Comparison of ENCODE assay signal across 8 cellular contexts in genomic region chr17:65278050-65278819, GRCh38.
A peak's percentile ranks its signal among the peaks of the same experiment; 100 is the strongest.
DNase-seq lines count a peak whose midpoint lies in the region; ATAC-seq and TF ChIP-seq lines count a peak whose summit lies in the region.

No MANE protein-coding gene starts in this region.

- H3K27me3 ChIP-seq in CD8-positive, alpha-beta T cell (ENCODE audit: insufficient read depth, low read length): no peaks in the 10 kb centered on the region
- H3K27me3 ChIP-seq in SJSA1 (replicated peaks) (no peaks in the 10 kb centered on the region), suprapubic skin (no peaks in the 10 kb centered on the region)

- intact Hi-C loops in CD8-positive, alpha-beta T cell (cut with DNase I, micrococcal nuclease): loop anchor here (5.0 kb wide), 2 partner anchors 519 to 889 kb away; no protein-coding TSS in a partner anchor

- 45% methylated on average over 8 of the region's 12 CpGs for WGBS in suprapubic skin

- DNase-seq in CD8-positive, alpha-beta T cell: peak in 3 of 7 experiments; percentile 13 to 20 (median 19)
- DNase-seq in HFFc6 (peak; percentile 45), SJSA1 (ENCODE audit: low read depth in 1 of 2, low spot score in 2 of 2) (peak; percentile 75 to 79), cardiac fibroblast (ENCODE audit: low read depth in 2 of 2) (peak; percentile 71 to 73), left kidney (ENCODE audit: low read depth, low spot score) (peak; percentile 83), suprapubic skin (ENCODE audit: low spot score in 2 of 2) (no peak), GF-D8 (lab: John Stamatoyannopoulos, UW) (no peak)

- CTCF ChIA-PET in CD8-positive, alpha-beta T cell (lab: Charles Lee): interaction anchor here (1.5 kb wide), 1 partner anchor 888 kb away, joined by 3 read pairs; no protein-coding TSS in a partner anchor

- no peaks in the 10 kb centered on the region for H3K9me3 Mint-ChIP-seq in CD8-positive, alpha-beta T cell
- no peaks in the 10 kb centered on the region for H3K9me3 Mint-ChIP-seq in HFFc6

- peaks cover 18% of the 10 kb centered on the region for H3K27me3 Mint-ChIP-seq in CD8-positive, alpha-beta T cell (ENCODE audit: low read depth)
- peaks cover 3% of the 10 kb centered on the region; the same call in 1 of the 2 replicates for H3K27me3 Mint-ChIP-seq in HFFc6 (ENCODE audit: insufficient read depth)

- no peak for TF ChIP-seq EP300 in suprapubic skin (IDR thresholded peaks at IDR 0.05)

- H3K36me3 ChIP-seq in CD8-positive, alpha-beta T cell (ENCODE audit: insufficient read depth, low read length): no peaks in the 10 kb centered on the region
- no peaks in the 10 kb centered on the region for H3K36me3 ChIP-seq in SJSA1
- H3K36me3 ChIP-seq in suprapubic skin: no peaks in the 10 kb centered on the region

- H3K4me1 ChIP-seq in CD8-positive, alpha-beta T cell (ENCODE audit: insufficient read depth, low read length): no peaks in the 10 kb centered on the region
- H3K4me1 ChIP-seq in SJSA1 (replicated peaks): peaks cover 9% of the 10 kb centered on the region
- H3K4me1 ChIP-seq in suprapubic skin: peaks cover 10% of the 10 kb centered on the region

- peaks cover 11% of the 10 kb centered on the region for H3K4me1 Mint-ChIP-seq in CD8-positive, alpha-beta T cell (ENCODE audit: low read depth)
- peaks cover 14% of the 10 kb centered on the region for H3K4me1 Mint-ChIP-seq in HFFc6 (ENCODE audit: low read depth)

- no peak overlapping the region for H3K4me3 ChIP-seq in CD8-positive, alpha-beta T cell (ENCODE audit: low read depth, low read length)
- H3K4me3 ChIP-seq in SJSA1 (no peak overlapping the region), cardiac fibroblast (replicated peaks in 1 of 2; ENCODE audit: low read depth in 2 of 2, low read length in 2 of 2) (no peak overlapping the region), suprapubic skin (no peak overlapping the region)

- H3K27ac ChIP-seq in CD8-positive, alpha-beta T cell (ENCODE audit: low read depth, low read length): no peak overlapping the region
- no peak overlapping the region for H3K27ac ChIP-seq in SJSA1
- H3K27ac ChIP-seq in suprapubic skin: no peak overlapping the region

- peak; percentile 27 for TF ChIP-seq CTCF in CD8-positive, alpha-beta T cell (IDR thresholded peaks at IDR 0.05)
- TF ChIP-seq CTCF in HFFc6 (IDR thresholded peaks at IDR 0.05): peak; percentile 85
- peak; percentile 73 for TF ChIP-seq CTCF in cardiac fibroblast (IDR thresholded peaks at IDR 0.05; ENCODE audit: low read depth, low read length)
- peak; percentile 31 to 33 for TF ChIP-seq CTCF in suprapubic skin (IDR thresholded peaks at IDR 0.05)

- no peaks in the 10 kb centered on the region for H3K9me3 ChIP-seq in CD8-positive, alpha-beta T cell (ENCODE audit: low read length)
- H3K9me3 ChIP-seq in SJSA1 (replicated peaks) (no peaks in the 10 kb centered on the region), suprapubic skin (no peaks in the 10 kb centered on the region)

- no peaks in the 10 kb centered on the region for H3K36me3 Mint-ChIP-seq in CD8-positive, alpha-beta T cell
- no peaks in the 10 kb centered on the region for H3K36me3 Mint-ChIP-seq in HFFc6 (ENCODE audit: low read depth)

- H3K4me3 Mint-ChIP-seq in CD8-positive, alpha-beta T cell: no peak overlapping the region
- peak overlapping the region; percentile 67 for H3K4me3 Mint-ChIP-seq in HFFc6

- POLR2A ChIA-PET in CD8-positive, alpha-beta T cell (lab: Charles Lee): no interaction called here

- H3K27ac Mint-ChIP-seq in CD8-positive, alpha-beta T cell: no peak overlapping the region
- H3K27ac Mint-ChIP-seq in HFFc6: no peak overlapping the region

- peak; percentile 48 for ATAC-seq in CD8-positive, alpha-beta T cell
- ATAC-seq in HG03025 (IDR thresholded peaks at IDR 0.05; ENCODE audit: low FRiP score, unreplicated experiment): no peak

- TF ChIP-seq POLR2A in suprapubic skin (IDR thresholded peaks at IDR 0.05): no peak

Comparison
In these comparisons a context has a peak if more than half of its experiments do, and no peak if none do; other contexts are left out.
1. DNase-seq: peak in HFFc6 (single experiment), SJSA1 (2 of 2), cardiac fibroblast (2 of 2) and left kidney (single experiment); none in suprapubic skin (0 of 2) and GF-D8 (single experiment).
2. CTCF ChIP-seq: peak in every context shown above with its lines; median percentile 85 in HFFc6; 73 in cardiac fibroblast; 32 in suprapubic skin; 27 in CD8-positive, alpha-beta T cell.